32 cellular contexts compared by ENCODE assay signal in the genomic region with DNA sequence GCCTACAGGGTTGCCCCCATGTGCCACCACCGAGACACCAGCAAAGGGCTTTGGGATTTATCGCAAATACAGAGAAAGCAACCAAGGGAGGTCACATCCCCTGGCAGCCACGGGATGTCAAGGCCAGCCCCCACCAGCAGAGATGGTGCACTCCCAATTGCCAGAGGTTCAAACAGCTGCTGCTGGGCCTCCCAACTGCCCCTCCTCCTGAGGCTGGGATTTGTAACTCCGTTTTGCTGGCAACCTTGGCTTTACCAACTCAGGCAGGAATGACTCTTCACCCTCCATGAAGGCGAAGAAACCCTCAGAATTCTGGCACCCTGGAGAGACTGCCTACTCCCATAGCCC. TPM values are rescaled to one million over a fixed set of nuclear protein-coding genes. Genes with fewer than 3 reads are reported as not detected.
"Had no signal": no experiment of that assay in that cellular context is flagged by ENCODE, and none has a peak within 500 bp of the region (broad histone marks: within the 10 kb centered on the region; RNA-seq: fewer than 3 reads in every experiment).

No MANE protein-coding gene starts in this region.

- H3K27me3 ChIP-seq: Peyer's patch, SJSA1 had no signal

- DNase-seq: activated B cell treated with CpG ODN at 0.5 μM for 24 hours; activated CD4-positive, alpha-beta memory T cell treated with anti-CD3 and anti-CD28 coated beads, Interleukin-2, amount 10 ng/mL, durations not matched to agents 7 days and 5 days; activated CD4-positive, alpha-beta T cell treated with anti-CD3 and anti-CD28 coated beads for 1 hour; activated CD4-positive, alpha-beta T cell treated with anti-CD3 and anti-CD28 coated beads for 48 hours; activated CD8-positive, alpha-beta memory T cell treated with anti-CD3 and anti-CD28 coated beads for 24 hours; activated CD8-positive, alpha-beta memory T cell treated with anti-CD3 and anti-CD28 coated beads, Interleukin-2, amount 10 ng/mL, durations not matched to agents 7 days and 5 days; activated CD8-positive, alpha-beta memory T cell treated with anti-CD3 and anti-CD28 coated beads, Interleukin-2, amount 50 U/mL, for 48 hours; activated effector memory CD4-positive, alpha-beta T cell treated with anti-CD3 and anti-CD28 coated beads, Interleukin-2, amount 50 U/mL, for 16 hours; activated naive CD4-positive, alpha-beta T cell; activated naive CD4-positive, alpha-beta T cell treated with anti-CD3 and anti-CD28 coated beads, Interleukin-2, amount 50 U/mL, for 16 hours; activated naive CD8-positive, alpha-beta T cell treated with anti-CD3 and anti-CD28 coated beads for 36 hours; activated T-cell treated with anti-CD3 and anti-CD28 coated beads, Interleukin-2, amount 50 U/mL, for 72 hours; cerebellar nuclear complex; NCI-H187; NCI-H2029 treated with DMSO at 0.1 percent for 48 hours; NCI-H2107; NCI-H2171; NCI-H510A; NCI-H526; NCI-H748 treated with DMSO at 0.1 percent for 48 hours; NK-92 treated with Interleukin-12 subunit alpha and Interleukin-12 subunit beta, amount 100 ng/mL, for 24 hours; PC-3; Peyer's patch; RPMI8226; SHP77 treated with DMSO at 0.1 percent for 48 hours; SK-N-SH had no signal

- H3K27ac ChIP-seq: SJSA1 had no signal

- H3K4me1 ChIP-seq: SJSA1 had no signal

- H3K36me3 ChIP-seq: Peyer's patch, SJSA1 had no signal

- H3K4me3 Mint-ChIP-seq: activated B cell treated with CpG ODN at 0.5 μM for 24 hours; activated CD4-positive, alpha-beta memory T cell treated with anti-CD3 and anti-CD28 coated beads, Interleukin-2, amount 10 ng/mL, durations not matched to agents 7 days and 5 days; activated CD8-positive, alpha-beta memory T cell treated with anti-CD3 and anti-CD28 coated beads, Interleukin-2, amount 10 ng/mL, durations not matched to agents 7 days and 5 days; activated naive CD8-positive, alpha-beta T cell treated with anti-CD3 and anti-CD28 coated beads for 36 hours; activated T-cell treated with anti-CD3 and anti-CD28 coated beads, Interleukin-2, amount 50 U/mL, for 72 hours; activated T-helper 17 cell treated with anti-CD3 and anti-CD28 coated beads, Interleukin-2, amount 50 U/mL, for 72 hours; brain; T-helper 1 cell treated with Interleukin-12 subunit alpha and Interleukin-12 subunit beta and Interleukin-4 antibody, amounts not matched to agents 30 μg/mL and 1 μg/mL, for 36 hours; T-helper 2 cell treated with Interferon-gamma antibody and Interleukin-4, amounts not matched to agents 5 μg/mL and 100 μg/mL, for 36 hours had no signal

- H3K4me3 ChIP-seq: Peyer's patch, SJSA1 had no signal

- H3K9me3 ChIP-seq: Peyer's patch, SJSA1, SK-N-SH had no signal

- H3K9me3 Mint-ChIP-seq: activated B cell treated with CpG ODN at 0.5 μM for 24 hours; activated CD4-positive, alpha-beta memory T cell treated with anti-CD3 and anti-CD28 coated beads, Interleukin-2, amount 10 ng/mL, durations not matched to agents 7 days and 5 days; activated naive CD8-positive, alpha-beta T cell treated with anti-CD3 and anti-CD28 coated beads for 36 hours; activated T-cell treated with anti-CD3 and anti-CD28 coated beads, Interleukin-2, amount 50 U/mL, for 72 hours; activated T-helper 17 cell treated with anti-CD3 and anti-CD28 coated beads, Interleukin-2, amount 50 U/mL, for 72 hours; brain; T-helper 1 cell treated with Interleukin-12 subunit alpha and Interleukin-12 subunit beta and Interleukin-4 antibody, amounts not matched to agents 30 μg/mL and 1 μg/mL, for 36 hours; T-helper 2 cell treated with Interferon-gamma antibody and Interleukin-4, amounts not matched to agents 5 μg/mL and 100 μg/mL, for 36 hours had no signal

- H3K27ac Mint-ChIP-seq: activated B cell treated with CpG ODN at 0.5 μM for 24 hours; activated CD4-positive, alpha-beta memory T cell treated with anti-CD3 and anti-CD28 coated beads, Interleukin-2, amount 10 ng/mL, durations not matched to agents 7 days and 5 days; activated CD8-positive, alpha-beta memory T cell treated with anti-CD3 and anti-CD28 coated beads, Interleukin-2, amount 10 ng/mL, durations not matched to agents 7 days and 5 days; activated naive CD8-positive, alpha-beta T cell treated with anti-CD3 and anti-CD28 coated beads for 36 hours; activated T-cell treated with anti-CD3 and anti-CD28 coated beads, Interleukin-2, amount 50 U/mL, for 72 hours; activated T-helper 17 cell treated with anti-CD3 and anti-CD28 coated beads, Interleukin-2, amount 50 U/mL, for 72 hours; T-helper 1 cell treated with Interleukin-12 subunit alpha and Interleukin-12 subunit beta and Interleukin-4 antibody, amounts not matched to agents 30 μg/mL and 1 μg/mL, for 36 hours; T-helper 2 cell treated with Interferon-gamma antibody and Interleukin-4, amounts not matched to agents 5 μg/mL and 100 μg/mL, for 36 hours had no signal

- ATAC-seq: activated CD8-positive, alpha-beta memory T cell treated with anti-CD3 and anti-CD28 coated beads, Interleukin-2, amount 10 ng/mL, durations not matched to agents 7 days and 5 days; activated T-cell treated with anti-CD3 and anti-CD28 coated beads, Interleukin-2, amount 50 U/mL, for 72 hours; activated T-helper 17 cell treated with anti-CD3 and anti-CD28 coated beads, Interleukin-2, amount 50 U/mL, for 72 hours; PC-3 had no signal

- H3K27me3 Mint-ChIP-seq: activated B cell treated with CpG ODN at 0.5 μM for 24 hours; activated CD4-positive, alpha-beta memory T cell treated with anti-CD3 and anti-CD28 coated beads, Interleukin-2, amount 10 ng/mL, durations not matched to agents 7 days and 5 days; activated CD8-positive, alpha-beta memory T cell treated with anti-CD3 and anti-CD28 coated beads, Interleukin-2, amount 10 ng/mL, durations not matched to agents 7 days and 5 days; activated naive CD8-positive, alpha-beta T cell treated with anti-CD3 and anti-CD28 coated beads for 36 hours; activated T-helper 17 cell treated with anti-CD3 and anti-CD28 coated beads, Interleukin-2, amount 50 U/mL, for 72 hours; brain had no signal

- H3K36me3 Mint-ChIP-seq: activated CD8-positive, alpha-beta memory T cell treated with anti-CD3 and anti-CD28 coated beads, Interleukin-2, amount 10 ng/mL, durations not matched to agents 7 days and 5 days; activated naive CD8-positive, alpha-beta T cell treated with anti-CD3 and anti-CD28 coated beads for 36 hours; brain had no signal

- H3K9ac ChIP-seq: SK-N-SH had no signal

RNA-seq across cellular contexts. Expression of a gene that starts 11.9 kb away (rescaled TPM):
- total RNA-seq: bronchial epithelial cell, SJSA1 had no signal
